Comparison of ENCODE assay signal across 8 cellular contexts in the genomic region with DNA sequence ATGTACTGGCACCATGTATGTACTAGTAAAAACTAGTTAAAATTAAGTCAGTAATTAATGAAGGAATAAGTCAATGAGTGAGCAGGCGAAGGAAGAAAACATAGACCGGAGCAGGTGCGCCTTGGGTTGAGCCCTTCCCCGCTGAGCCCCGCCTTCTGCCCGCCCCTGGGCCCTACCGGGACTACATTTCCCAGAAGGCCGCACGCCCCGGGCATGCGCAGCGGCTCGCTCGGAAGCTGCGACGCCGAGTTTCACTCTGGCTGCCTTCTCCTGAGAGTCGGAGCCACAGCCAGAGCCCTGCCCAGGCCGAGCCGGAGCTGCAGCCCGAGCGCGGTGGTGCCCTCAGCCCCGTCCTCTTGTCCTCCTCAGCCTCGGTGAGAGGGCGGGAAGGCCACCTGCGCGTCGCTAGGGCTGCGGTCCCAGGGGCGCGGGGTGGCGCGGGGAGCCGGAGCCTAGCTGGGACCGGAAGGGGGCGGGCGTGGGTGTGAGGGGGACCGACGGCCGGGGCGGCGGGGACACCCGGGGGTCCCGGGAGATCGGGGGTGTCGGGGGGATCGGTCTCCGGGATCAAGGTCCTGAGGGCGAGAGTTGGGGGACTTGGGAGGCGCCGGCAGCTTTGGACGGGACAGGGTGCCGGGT. TPM values are rescaled to one million over a fixed set of nuclear protein-coding genes. Genes with fewer than 3 reads are reported as not detected.
DNase-seq lines count a peak whose midpoint lies in the region; ATAC-seq and TF ChIP-seq lines count a peak whose summit lies in the region.
"Not testable (repeated sequence)": the region's sequence is repeated elsewhere in the genome, so short reads cannot be mapped to it uniquely, and the experiment has no call there.

A gene (plus strand): TSS at position 247 of the 639 bp plus-strand sequence. CDS start 18,801 bp downstream, outside the sequence.

- H3K4me1 ChIP-seq in body of pancreas; right cardiac atrium (ENCODE audit: control insufficient read depth, insufficient read depth, low read length); upper lobe of right lung: not testable (repeated sequence)

- peak; percentile 96 for ATAC-seq in GM18519 (IDR thresholded peaks at IDR 0.05; ENCODE audit: low FRiP score, unreplicated experiment)
- ATAC-seq in HG02571 (IDR thresholded peaks at IDR 0.05; ENCODE audit: unreplicated experiment): peak; percentile 96
- peak; percentile 94 for ATAC-seq in body of pancreas
- ATAC-seq in right cardiac atrium: peak; percentile 97 to 98
- ATAC-seq in upper lobe of right lung: peak; percentile 98

- not testable (repeated sequence) for DNase-seq in HT1080 (ENCODE audit: low read depth); posterior vena cava (ENCODE audit: low spot score)
- DNase-seq in activated CD4-positive, alpha-beta T cell treated with anti-CD3 and anti-CD28 coated beads for 4 hours: peak; percentile 41 to 58
- DNase-seq in body of pancreas: peak; percentile 19 to 38 (median 28)
- peak; percentile 32 to 75 (median 55) for DNase-seq in right cardiac atrium
- DNase-seq in upper lobe of right lung: peak; percentile 74

- H3K4me3 ChIP-seq in body of pancreas (peak within 1 kb of the TSS in 1 of 2 donors; percentile 36), right cardiac atrium (ENCODE audit: low read length) (peak within 1 kb of the TSS; percentile 37), upper lobe of right lung (peak within 1 kb of the TSS; percentile 46)

- no CpG with 5 or more reads among the region's 54 CpGs for WGBS in body of pancreas, 2 donors
- 1% methylated on average over 18 of the region's 54 CpGs for WGBS in right cardiac atrium

- H3K36me3 ChIP-seq in body of pancreas (replicated peaks in 1 of 2; ENCODE audit: insufficient read depth in 1 of 2, low read depth in 2 of 2); upper lobe of right lung: not testable (repeated sequence)

- intact Hi-C loops in body of pancreas (cut with DNase I); right cardiac atrium (cut with DNase I); posterior vena cava (cut with DNase I); upper lobe of right lung (cut with DNase I): not testable (repeated sequence)

- not testable (repeated sequence) for H3K27me3 ChIP-seq in body of pancreas; right cardiac atrium (ENCODE audit: control insufficient read depth, insufficient read depth); upper lobe of right lung

- TF ChIP-seq POLR2A in body of pancreas (IDR thresholded peaks at IDR 0.05): not testable (repeated sequence)

- H3K9me3 ChIP-seq in body of pancreas; right cardiac atrium (ENCODE audit: control insufficient read depth, low read length); upper lobe of right lung: not testable (repeated sequence)

- H3K27ac ChIP-seq in body of pancreas: peak within 1 kb of the TSS; percentile 67 to 77 (median 70)
- not testable (repeated sequence) for H3K27ac ChIP-seq in right cardiac atrium (ENCODE audit: low read length); upper lobe of right lung

- TF ChIP-seq CTCF in body of pancreas (IDR thresholded peaks at IDR 0.05); upper lobe of right lung (IDR thresholded peaks at IDR 0.05): not testable (repeated sequence)

RNA-seq across cellular contexts. Expression of the gene that starts here (rescaled TPM):
- 24.4 and 39.6 TPM in 2 replicates for total RNA-seq in HT1080 (2014; rRNA removed; shearing (Covaris generic))
- polyA plus RNA-seq in HT1080 (2015; cell fraction: cytosol; rRNA removed): 34.7 and 40.9 TPM in 2 replicates
- 52.4 and 53.8 TPM in 2 replicates for polyA plus RNA-seq in HT1080 (2015; cell fraction: nucleus; rRNA removed)
- total RNA-seq in body of pancreas (10 to 100 TPM; 10.5 to 16.3 TPM), right cardiac atrium (10 to 100 TPM in 3 of 4 donors, 1 to 10 TPM in 1; 6.3 to 14.2 (median 11.1) TPM), posterior vena cava (10 to 100 TPM; 24.6 to 25.2 TPM), upper lobe of right lung (25.6 TPM)
- 9.6 TPM for polyA plus RNA-seq in right cardiac atrium
